ENCODE assay signal across 16 cellular contexts in genomic region chr5:43104102-43104501, GRCh38. TPM values are rescaled to one million over a fixed set of nuclear protein-coding genes. Genes with fewer than 3 reads are reported as not detected.
DNase-seq lines count a peak whose midpoint lies in the region; ATAC-seq and TF ChIP-seq lines count a peak whose summit lies in the region.
"Had no signal": no experiment of that assay in that cellular context is flagged by ENCODE, and none has a peak within 500 bp of the region (broad histone marks: within the 10 kb centered on the region; RNA-seq: fewer than 3 reads in every experiment).

No MANE protein-coding gene starts in this region.

- BruUV-seq in Caco-2 (replicated peaks; lab: Mats Ljungman, UMichigan) (no TSS peak), Panc1 (replicated peaks; lab: Mats Ljungman, UMichigan) (no TSS peak)

- H3K4me1 Mint-ChIP-seq in CD4-positive, CD25-positive, alpha-beta regulatory T cell = peaks cover 5 to 33% (median 19%) of the 10 kb centered on the region in 4 donors
- H3K4me1 Mint-ChIP-seq in Caco-2 (ENCODE audit: low read depth, unreplicated experiment) = peaks cover 8% of the 10 kb centered on the region

- peaks cover 11% of the 10 kb centered on the region for H3K4me1 ChIP-seq in CD4-positive, CD25-positive, alpha-beta regulatory T cell (ENCODE audit: control insufficient read depth, insufficient read depth, low read length, poor library complexity, severe bottlenecking)
- H3K4me1 ChIP-seq in Caco-2 (peaks cover 7% of the 10 kb centered on the region; the same call in 1 of the 2 replicates), Panc1 (ENCODE audit: control insufficient read depth, insufficient read depth, low read length) (peaks cover 7% of the 10 kb centered on the region)

- no peaks in the 10 kb centered on the region for H3K9me3 ChIP-seq in CD4-positive, CD25-positive, alpha-beta regulatory T cell (ENCODE audit: control insufficient read depth in 2 of 2, low read length in 2 of 2)
- H3K9me3 ChIP-seq in Caco-2 (no peaks in the 10 kb centered on the region), Panc1 (ENCODE audit: control insufficient read depth, insufficient read depth, low read depth, low read length) (no peaks in the 10 kb centered on the region)

- H3K27ac ChIP-seq in CD4-positive, CD25-positive, alpha-beta regulatory T cell (ENCODE audit: insufficient read depth, low read length, poor library complexity, severe bottlenecking) = no peak overlapping the region
- H3K27ac ChIP-seq in Panc1 (ENCODE audit: low read length) = peak overlapping the region; percentile 13; the same call in 1 of the 2 replicates
- H3K27ac ChIP-seq: hepatocyte had no signal

- no peaks in the 10 kb centered on the region for H3K27me3 ChIP-seq in CD4-positive, CD25-positive, alpha-beta regulatory T cell (ENCODE audit: control insufficient read depth, insufficient read depth, low read length)
- H3K27me3 ChIP-seq in Caco-2 (replicated peaks; ENCODE audit: control insufficient read depth, insufficient read depth, low read length) (no peaks in the 10 kb centered on the region), Panc1 (ENCODE audit: control insufficient read depth, insufficient read depth, low read length) (no peaks in the 10 kb centered on the region)
- H3K27me3 ChIP-seq: hepatocyte had no signal

- no peaks in the 10 kb centered on the region for H3K36me3 ChIP-seq in CD4-positive, CD25-positive, alpha-beta regulatory T cell (ENCODE audit: control insufficient read depth, insufficient read depth, low read length)
- H3K36me3 ChIP-seq in Caco-2 (ENCODE audit: control insufficient read depth, insufficient read depth, low read length) (no peaks in the 10 kb centered on the region), Panc1 (ENCODE audit: control insufficient read depth, insufficient read depth, low read length) (no peaks in the 10 kb centered on the region)

- peaks cover 5% of the 10 kb centered on the region for H3K36me3 Mint-ChIP-seq in CD4-positive, CD25-positive, alpha-beta regulatory T cell
- peaks cover 6% of the 10 kb centered on the region for H3K36me3 Mint-ChIP-seq in Caco-2 (ENCODE audit: insufficient read depth, unreplicated experiment)
- H3K36me3 Mint-ChIP-seq: WTC11 had no signal

- H3K4me3 ChIP-seq in CD4-positive, CD25-positive, alpha-beta regulatory T cell (ENCODE audit: low read depth, low read length) = peak overlapping the region; percentile 30
- no peak overlapping the region for H3K4me3 ChIP-seq in Caco-2 (ENCODE audit: low read depth, low read length)
- no peak overlapping the region for H3K4me3 ChIP-seq in Panc1 (ENCODE audit: low read depth in 2 of 2, low read length in 2 of 2)
- H3K4me3 ChIP-seq in fibroblast of villous mesenchyme (ENCODE audit: low read depth, low read length) = no peak overlapping the region
- H3K4me3 ChIP-seq: hepatocyte had no signal

- TF ChIP-seq CTCF in Caco-2 (IDR thresholded peaks at IDR 0.05; ENCODE audit: insufficient read depth in 1 of 2, low read depth in 1 of 2, low read length in 1 of 2, severe bottlenecking in 1 of 2, unreplicated experiment in 1 of 2) = no peak
- TF ChIP-seq CTCF in Panc1 (IDR thresholded peaks at IDR 0.05) = no peak
- no peak for TF ChIP-seq CTCF in fibroblast of villous mesenchyme (IDR thresholded peaks at IDR 0.05; ENCODE audit: insufficient read depth, low read depth, low read length)

- no peaks in the 10 kb centered on the region for H3K9me3 Mint-ChIP-seq in CD4-positive, CD25-positive, alpha-beta regulatory T cell
- no peaks in the 10 kb centered on the region for H3K9me3 Mint-ChIP-seq in Caco-2 (ENCODE audit: unreplicated experiment)
- H3K9me3 Mint-ChIP-seq: mesothelial cell of epicardium, WTC11 had no signal

- DNase-seq in CD4-positive, CD25-positive, alpha-beta regulatory T cell = no peak
- DNase-seq in Caco-2 (no peak), Panc1 (ENCODE audit: low read depth, low spot score) (no peak), fibroblast of villous mesenchyme (ENCODE audit: low read depth) (peak; percentile 22), NCI-H510A (lab: John Stamatoyannopoulos, UW) (no peak), COLO829 (ENCODE audit: low spot score) (no peak)
- no peak for DNase-seq in stimulated activated CD4-positive, alpha-beta T cell treated with anti-CD3 and anti-CD28 coated beads, Interleukin-2, amount 100 ng/mL, for 48 hours
- DNase-seq: central memory CD4-positive, alpha-beta T cell; effector memory CD4-positive, alpha-beta T cell; NCI-H1048; NCI-H82; stimulated activated CD4-positive, alpha-beta T cell treated with anti-CD3 and anti-CD28 coated beads, Interleukin-4, amount 100 ng/mL, for 1 hour had no signal

- CTCF ChIA-PET in Caco-2 (lab: Charles Lee) (no interaction called here), Panc1 (lab: Charles Lee) (interaction anchor here (0.6 kb wide), 1 partner anchor 75 kb away, joined by 5 read pairs; no protein-coding TSS in a partner anchor)

- H3K4me3 Mint-ChIP-seq in CD4-positive, CD25-positive, alpha-beta regulatory T cell = peak overlapping the region; percentile 16 to 71 (median 52)
- H3K4me3 Mint-ChIP-seq in Caco-2 (ENCODE audit: unreplicated experiment) = no peak overlapping the region
- H3K4me3 Mint-ChIP-seq: mesothelial cell of epicardium, WTC11 had no signal

- intact Hi-C loops in Caco-2 (cut with micrococcal nuclease; ENCODE audit: unreplicated experiment) = no loop called here
- intact Hi-C loops in Panc1 (cut with micrococcal nuclease; ENCODE audit: unreplicated experiment) = no loop called here

- no peak for ATAC-seq in CD4-positive, CD25-positive, alpha-beta regulatory T cell (ENCODE audit: low read depth in 2 of 2)
- no peak for ATAC-seq in Panc1
- ATAC-seq: sciatic nerve, WTC11 had no signal

- H3K27me3 Mint-ChIP-seq in CD4-positive, CD25-positive, alpha-beta regulatory T cell = no peaks in the 10 kb centered on the region
- no peaks in the 10 kb centered on the region for H3K27me3 Mint-ChIP-seq in Caco-2 (ENCODE audit: insufficient read depth, unreplicated experiment)

- POLR2A ChIA-PET in Caco-2 (lab: Charles Lee) (no interaction called here), Panc1 (lab: Charles Lee) (no interaction called here)

- H3K27ac Mint-ChIP-seq in CD4-positive, CD25-positive, alpha-beta regulatory T cell = peak overlapping the region in 1 of 3 donors; percentile 62
- H3K27ac Mint-ChIP-seq in Caco-2 (ENCODE audit: unreplicated experiment) = peak overlapping the region; percentile 49
- H3K27ac Mint-ChIP-seq: mesothelial cell of epicardium, WTC11 had no signal

- in situ Hi-C loops in Panc1 (cut with HindIII; ENCODE audit: low pct_unique_long_range_greater_than_20kb, low sequenced_read_pairs) = no loop called here

RNA-seq across cellular contexts. Expression of gene ZNF131, which starts 16.6 kb away (rescaled TPM):
- 77.9 TPM for total RNA-seq in CD4-positive, CD25-positive, alpha-beta regulatory T cell
- 10 to 100 TPM; 41.4 to 62.6 (median 53.8) TPM for polyA plus RNA-seq in CD4-positive, CD25-positive, alpha-beta regulatory T cell
- 53.6 and 53.7 TPM in 2 replicates for total RNA-seq in Caco-2 (2022)
- 47.3 TPM for total RNA-seq in Panc1 (2021; ENCODE audit: unreplicated experiment)
- polyA plus RNA-seq in Panc1 (2012; ENCODE audit: insufficient read length) = 20.7 TPM
- total RNA-seq in fibroblast of villous mesenchyme = 37.0 and 41.5 TPM in 2 replicates
